ENCODE assay signal across 1 cellular context in the genomic region with DNA sequence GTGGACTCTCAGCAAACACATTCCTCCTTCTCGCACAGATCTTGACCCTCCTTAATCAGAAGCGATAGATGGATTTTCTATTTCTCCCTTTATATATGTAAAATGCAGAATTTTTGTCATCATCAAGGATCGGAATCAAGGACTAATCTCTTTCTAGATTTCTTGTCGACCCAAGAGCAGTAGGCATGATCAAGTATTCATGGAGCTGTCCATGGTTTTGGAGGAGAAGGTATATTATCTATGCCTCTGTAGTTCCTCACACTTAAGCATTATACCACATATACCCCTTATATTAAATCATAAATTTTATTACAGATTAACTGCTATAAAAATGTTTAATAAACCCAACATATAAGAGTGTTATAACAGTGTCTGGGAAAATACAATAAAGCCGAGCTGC.
TF ChIP-seq lines count a peak whose summit lies in the region.

No MANE protein-coding gene starts in this region.

TF ChIP-seq in GM23338, 12 proteins besides CTCF, POLR2A, EP300 and RAD21:
- TF ChIP-seq REST (IDR thresholded peaks at IDR 0.05; ENCODE audit: unreplicated experiment) = peak; percentile 61
- no peak for TF ChIP-seq POLR2AphosphoS5 (IDR thresholded peaks at IDR 0.05; ENCODE audit: low read depth)
